Comparison of ENCODE assay signal across 29 cellular contexts in genomic region chr2:23904215-23904614, GRCh38. TPM values are rescaled to one million over a fixed set of nuclear protein-coding genes. Genes with fewer than 3 reads are reported as not detected.
A peak's percentile ranks its signal among the peaks of the same experiment; 100 is the strongest.
DNase-seq lines count a peak whose midpoint lies in the region; ATAC-seq and TF ChIP-seq lines count a peak whose summit lies in the region.
"Had no signal": no experiment of that assay in that cellular context is flagged by ENCODE, and none has a peak within 500 bp of the region (broad histone marks: within the 10 kb centered on the region; RNA-seq: fewer than 3 reads in every experiment).

No MANE protein-coding gene starts in this region.

- peaks cover 49% of the 10 kb centered on the region for H3K4me1 Mint-ChIP-seq in activated naive CD4-positive, alpha-beta T cell treated with anti-CD3 and anti-CD28 coated beads, Interleukin-2, amount 50 U/mL, for 24 hours
- peaks cover 38% of the 10 kb centered on the region for H3K4me1 Mint-ChIP-seq in dendritic cell treated with granulocyte-macrophage colony-stimulating factor and Interleukin-4, amounts not matched to agents 40 ng/mL and 50 ng/mL, for 4 days (ENCODE audit: low read depth)
- H3K4me1 Mint-ChIP-seq: activated naive CD4-positive, alpha-beta T cell treated with anti-CD3 and anti-CD28 coated beads, Interleukin-2, amount 10 ng/mL, durations not matched to agents 7 days and 5 days had no signal

- H3K4me3 ChIP-seq in SJSA1 (no peak overlapping the region), thoracic aorta (peak overlapping the region; percentile 18), right atrium auricular region (no peak overlapping the region)
- H3K4me3 ChIP-seq: ovary, skin epidermis, upper lobe of left lung had no signal

- H3K27me3 ChIP-seq in SJSA1 (replicated peaks), result no peaks in the 10 kb centered on the region
- H3K27me3 ChIP-seq in thoracic aorta (replicated peaks; ENCODE audit: insufficient read depth), result no peaks in the 10 kb centered on the region
- H3K27me3 ChIP-seq in right atrium auricular region, result no peaks in the 10 kb centered on the region
- H3K27me3 ChIP-seq: ovary, upper lobe of left lung had no signal

- ATAC-seq in activated naive CD4-positive, alpha-beta T cell treated with anti-CD3 and anti-CD28 coated beads, Interleukin-2, amount 50 U/mL, for 72 hours, result no peak
- ATAC-seq in thoracic aorta (ENCODE audit: insufficient number of reproducible peaks, low FRiP score, low read depth), result no peak
- ATAC-seq in HG03135 (IDR thresholded peaks at IDR 0.05; ENCODE audit: unreplicated experiment), result no peak
- ATAC-seq: activated T-helper 17 cell treated with anti-CD3 and anti-CD28 coated beads, Interleukin-2, amount 50 U/mL, for 72 hours; esophagus mucosa; natural killer cell treated with Interleukin-12 subunit alpha and Interleukin-12 subunit beta and Interleukin-15 and Interleukin-18, amount 100 ng/mL, for 72 hours had no signal

- H3K9me3 ChIP-seq in SJSA1 (replicated peaks) (no peaks in the 10 kb centered on the region), thoracic aorta (no peaks in the 10 kb centered on the region), right atrium auricular region (no peaks in the 10 kb centered on the region)
- H3K9me3 ChIP-seq: Caco-2, ovary, upper lobe of left lung had no signal

- no peaks in the 10 kb centered on the region for H3K27me3 Mint-ChIP-seq in activated naive CD4-positive, alpha-beta T cell treated with anti-CD3 and anti-CD28 coated beads, Interleukin-2, amount 50 U/mL, for 24 hours
- no peaks in the 10 kb centered on the region for H3K27me3 Mint-ChIP-seq in dendritic cell treated with granulocyte-macrophage colony-stimulating factor and Interleukin-4, amounts not matched to agents 40 ng/mL and 50 ng/mL, for 4 days
- H3K27me3 Mint-ChIP-seq: activated naive CD4-positive, alpha-beta T cell treated with anti-CD3 and anti-CD28 coated beads, Interleukin-2, amount 10 ng/mL, durations not matched to agents 7 days and 5 days; activated T-helper 17 cell treated with anti-CD3 and anti-CD28 coated beads, Interleukin-2, amount 50 U/mL, for 72 hours; natural killer cell treated with Interleukin-12 subunit alpha and Interleukin-12 subunit beta and Interleukin-15 and Interleukin-18, amount 100 ng/mL, for 72 hours had no signal

- H3K4me1 ChIP-seq in SJSA1 (replicated peaks), result peaks cover 25% of the 10 kb centered on the region
- H3K4me1 ChIP-seq in thoracic aorta (ENCODE audit: control insufficient read depth in 1 of 2, low read depth in 2 of 2), result peaks cover 28 to 34% of the 10 kb centered on the region in 2 donors
- H3K4me1 ChIP-seq in right atrium auricular region, result peaks cover 0 to 43% of the 10 kb centered on the region in 2 donors

- intact Hi-C loops in dendritic cell treated with granulocyte-macrophage colony-stimulating factor and Interleukin-4, amounts not matched to agents 40 ng/mL and 50 ng/mL, for 4 days (cut with micrococcal nuclease), result no loop called here

- H3K9me3 Mint-ChIP-seq in activated naive CD4-positive, alpha-beta T cell treated with anti-CD3 and anti-CD28 coated beads, Interleukin-2, amount 50 U/mL, for 24 hours, result no peaks in the 10 kb centered on the region
- no peaks in the 10 kb centered on the region for H3K9me3 Mint-ChIP-seq in activated naive CD4-positive, alpha-beta T cell treated with anti-CD3 and anti-CD28 coated beads, Interleukin-2, amount 50 U/mL, for 72 hours
- H3K9me3 Mint-ChIP-seq in dendritic cell treated with granulocyte-macrophage colony-stimulating factor and Interleukin-4, amounts not matched to agents 40 ng/mL and 50 ng/mL, for 4 days, result no peaks in the 10 kb centered on the region
- H3K9me3 Mint-ChIP-seq: activated naive CD4-positive, alpha-beta T cell treated with anti-CD3 and anti-CD28 coated beads, Interleukin-2, amount 10 ng/mL, durations not matched to agents 7 days and 5 days; activated T-helper 17 cell treated with anti-CD3 and anti-CD28 coated beads, Interleukin-2, amount 50 U/mL, for 72 hours; natural killer cell treated with Interleukin-12 subunit alpha and Interleukin-12 subunit beta and Interleukin-15 and Interleukin-18, amount 100 ng/mL, for 72 hours had no signal

- H3K36me3 ChIP-seq in SJSA1 (no peaks in the 10 kb centered on the region), thoracic aorta (no peaks in the 10 kb centered on the region), right atrium auricular region (no peaks in the 10 kb centered on the region)
- H3K36me3 ChIP-seq: ovary, upper lobe of left lung, WERI-Rb-1 had no signal

- DNase-seq in activated naive CD4-positive, alpha-beta T cell treated with anti-CD3 and anti-CD28 coated beads, Interleukin-2, amount 50 U/mL, for 72 hours (ENCODE audit: low spot score in 2 of 2), result no peak
- DNase-seq in SJSA1 (ENCODE audit: low read depth in 1 of 2, low spot score in 2 of 2) (no peak), thoracic aorta (ENCODE audit: low spot score) (no peak), GM13977 (ENCODE audit: low spot score) (no peak), right atrium auricular region (ENCODE audit: low spot score) (no peak)
- DNase-seq: 8988T; activated CD4-positive, alpha-beta T cell treated with anti-CD3 and anti-CD28 coated beads for 48 hours; activated naive CD4-positive, alpha-beta T cell treated with anti-CD3 and anti-CD28 coated beads, Interleukin-2, amount 10 ng/mL, durations not matched to agents 7 days and 5 days; anterior cingulate cortex; Caco-2; DND-41; endodermal cell; H9; midbrain; NCI-H1092; NCI-H1694 treated with DMSO at 0.1 percent for 48 hours; NCI-H82; ovary; stimulated activated naive CD4-positive, alpha-beta T cell; upper lobe of left lung; WERI-Rb-1 had no signal

- H3K27ac ChIP-seq in SJSA1 (peak overlapping the region; percentile 69), thoracic aorta (peak overlapping the region in 1 of 2 donors; percentile 34), right atrium auricular region (no peak overlapping the region)
- H3K27ac ChIP-seq: C4-2B, ovary, upper lobe of left lung, WERI-Rb-1 had no signal

- no peaks in the 10 kb centered on the region for H3K36me3 Mint-ChIP-seq in activated naive CD4-positive, alpha-beta T cell treated with anti-CD3 and anti-CD28 coated beads, Interleukin-2, amount 50 U/mL, for 24 hours
- no peaks in the 10 kb centered on the region for H3K36me3 Mint-ChIP-seq in activated naive CD4-positive, alpha-beta T cell treated with anti-CD3 and anti-CD28 coated beads, Interleukin-2, amount 50 U/mL, for 72 hours
- H3K36me3 Mint-ChIP-seq in dendritic cell treated with granulocyte-macrophage colony-stimulating factor and Interleukin-4, amounts not matched to agents 40 ng/mL and 50 ng/mL, for 4 days (ENCODE audit: low read depth), result peaks cover 7% of the 10 kb centered on the region
- H3K36me3 Mint-ChIP-seq: activated naive CD4-positive, alpha-beta T cell treated with anti-CD3 and anti-CD28 coated beads, Interleukin-2, amount 10 ng/mL, durations not matched to agents 7 days and 5 days; natural killer cell treated with Interleukin-12 subunit alpha and Interleukin-12 subunit beta and Interleukin-15 and Interleukin-18, amount 100 ng/mL, for 72 hours had no signal

- in situ Hi-C loops in GM13977 (cut with MboI; ENCODE audit: low pct_unique_long_range_greater_than_20kb, low sequenced_read_pairs, unreplicated experiment), result no loop called here

- H3K4me3 Mint-ChIP-seq in activated naive CD4-positive, alpha-beta T cell treated with anti-CD3 and anti-CD28 coated beads, Interleukin-2, amount 50 U/mL, for 24 hours, result no peak overlapping the region
- H3K4me3 Mint-ChIP-seq in dendritic cell treated with granulocyte-macrophage colony-stimulating factor and Interleukin-4, amounts not matched to agents 40 ng/mL and 50 ng/mL, for 4 days, result no peak overlapping the region
- H3K4me3 Mint-ChIP-seq: activated naive CD4-positive, alpha-beta T cell treated with anti-CD3 and anti-CD28 coated beads, Interleukin-2, amount 10 ng/mL, durations not matched to agents 7 days and 5 days; activated T-helper 17 cell treated with anti-CD3 and anti-CD28 coated beads, Interleukin-2, amount 50 U/mL, for 72 hours; endodermal cell; H9; natural killer cell treated with Interleukin-12 subunit alpha and Interleukin-12 subunit beta and Interleukin-15 and Interleukin-18, amount 100 ng/mL, for 72 hours had no signal

- H3K27ac Mint-ChIP-seq in activated naive CD4-positive, alpha-beta T cell treated with anti-CD3 and anti-CD28 coated beads, Interleukin-2, amount 50 U/mL, for 24 hours, result peak overlapping the region; percentile 43
- H3K27ac Mint-ChIP-seq in activated naive CD4-positive, alpha-beta T cell treated with anti-CD3 and anti-CD28 coated beads, Interleukin-2, amount 50 U/mL, for 72 hours, result no peak overlapping the region
- H3K27ac Mint-ChIP-seq in dendritic cell treated with granulocyte-macrophage colony-stimulating factor and Interleukin-4, amounts not matched to agents 40 ng/mL and 50 ng/mL, for 4 days, result peak overlapping the region; percentile 9
- H3K27ac Mint-ChIP-seq: activated naive CD4-positive, alpha-beta T cell treated with anti-CD3 and anti-CD28 coated beads, Interleukin-2, amount 10 ng/mL, durations not matched to agents 7 days and 5 days; activated T-helper 17 cell treated with anti-CD3 and anti-CD28 coated beads, Interleukin-2, amount 50 U/mL, for 72 hours; endodermal cell; natural killer cell treated with Interleukin-12 subunit alpha and Interleukin-12 subunit beta and Interleukin-15 and Interleukin-18, amount 100 ng/mL, for 72 hours had no signal

- no peak for TF ChIP-seq CTCF in thoracic aorta (IDR thresholded peaks at IDR 0.05)
- no peak for TF ChIP-seq CTCF in GM13977 (IDR thresholded peaks at IDR 0.05; ENCODE audit: extremely low read depth, insufficient read depth, missing control alignments)
- TF ChIP-seq CTCF in right atrium auricular region (IDR thresholded peaks at IDR 0.05), result no peak

RNA-seq across cellular contexts. Expression of gene ATAD2B, which starts 22.7 kb away (rescaled TPM):
- total RNA-seq in activated naive CD4-positive, alpha-beta T cell treated with anti-CD3 and anti-CD28 coated beads, Interleukin-2, amount 50 U/mL, for 72 hours, result 10 to 100 TPM; 16.1 to 16.7 TPM
- 6.7 and 13.5 TPM in 2 replicates for total RNA-seq in SJSA1 (2014; rRNA removed; shearing (Covaris generic))
- 10 to 100 TPM; 38.3 to 80.7 TPM for total RNA-seq in thoracic aorta
- 1 to 10 TPM; 6.0 to 6.7 TPM for total RNA-seq in right atrium auricular region

RNA-seq across cellular contexts. Expression of gene UBXN2A, which starts 36.0 kb away (rescaled TPM):
- total RNA-seq in activated naive CD4-positive, alpha-beta T cell treated with anti-CD3 and anti-CD28 coated beads, Interleukin-2, amount 50 U/mL, for 72 hours, result 10 to 100 TPM in 1 of 2 donors, 1 to 10 TPM in 1; 9.3 to 13.0 TPM
- total RNA-seq in SJSA1 (2014; rRNA removed; shearing (Covaris generic)), result 21.0 and 34.3 TPM in 2 replicates
- 10 to 100 TPM in 1 of 2 donors, 1 to 10 TPM in 1; 6.1 to 18.8 TPM for total RNA-seq in thoracic aorta
- 10 to 100 TPM; 14.3 to 18.7 TPM for total RNA-seq in right atrium auricular region

Comparison
In these comparisons a context has a peak if more than half of its experiments do, and no peak if none do; other contexts are left out.
1. H3K27ac Mint-ChIP-seq: peak in activated naive CD4-positive, alpha-beta T cell treated with anti-CD3 and anti-CD28 coated beads, Interleukin-2, amount 50 U/mL, for 24 hours (single experiment) and dendritic cell treated with granulocyte-macrophage colony-stimulating factor and Interleukin-4, amounts not matched to agents 40 ng/mL and 50 ng/mL, for 4 days (single experiment); none in activated naive CD4-positive, alpha-beta T cell treated with anti-CD3 and anti-CD28 coated beads, Interleukin-2, amount 50 U/mL, for 72 hours (0 of 2).